In genomic region chr11:10926801-10927200, GRCh38 we compare ENCODE assay signal across 16 cellular contexts.
DNase-seq lines count a peak whose midpoint lies in the region; ATAC-seq, FAIRE-seq and TF ChIP-seq lines count a peak whose summit lies in the region.
"Had no signal": no experiment of that assay in that cellular context is flagged by ENCODE, and none has a peak within 500 bp of the region (broad histone marks: within the 10 kb centered on the region; RNA-seq: fewer than 3 reads in every experiment).

No MANE protein-coding gene starts in this region.

- TF ChIP-seq CTCF in astrocyte (IDR thresholded peaks at IDR 0.05; ENCODE audit: insufficient read depth, low read depth, low read length) = no peak
- no peak for TF ChIP-seq CTCF in GM13976 (IDR thresholded peaks at IDR 0.05; ENCODE audit: borderline replicate concordance, control extremely low read depth, extremely low read depth, insufficient read depth, missing control alignments)
- no peak for TF ChIP-seq CTCF in ovary (IDR thresholded peaks at IDR 0.05)

- H3K27me3 Mint-ChIP-seq in activated T-cell treated with anti-CD3 and anti-CD28 coated beads, Interleukin-2, amount 50 U/mL, for 72 hours (ENCODE audit: low read depth) = peaks cover 35% of the 10 kb centered on the region
- H3K27me3 Mint-ChIP-seq in astrocyte (ENCODE audit: low read depth, unreplicated experiment) = peaks cover 6% of the 10 kb centered on the region

- H3K9me3 ChIP-seq in astrocyte (ENCODE audit: insufficient read depth, low read depth, low read length) (no peaks in the 10 kb centered on the region), ovary (no peaks in the 10 kb centered on the region)

- no peaks in the 10 kb centered on the region for H3K36me3 ChIP-seq in astrocyte (ENCODE audit: insufficient read depth, low read length)
- no peaks in the 10 kb centered on the region for H3K36me3 ChIP-seq in ovary

- peak; percentile 61 to 71 for ATAC-seq in activated T-cell treated with anti-CD3 and anti-CD28 coated beads, Interleukin-2, amount 50 U/mL, for 72 hours (replicated peaks in 1 of 2)
- ATAC-seq in GM19463 (IDR thresholded peaks at IDR 0.05; ENCODE audit: unreplicated experiment) = no peak
- ATAC-seq: GM12878 had no signal

- in situ Hi-C loops in GM13976 (cut with MboI; ENCODE audit: low sequenced_read_pairs, unreplicated experiment) = loop anchor here (25.0 kb wide), 1 partner anchor 860 kb away; no protein-coding TSS in a partner anchor

- no peak overlapping the region for H2AFZ ChIP-seq in astrocyte (ENCODE audit: low read depth, low read length)

- no peak for FAIRE-seq in astrocyte (lab: Jason Lieb, UNC)
- FAIRE-seq: GM12878, islet of Langerhans had no signal

- no peak overlapping the region for H3K27ac ChIP-seq in astrocyte (ENCODE audit: low read depth, low read length)
- no peak overlapping the region for H3K27ac ChIP-seq in ovary

- H3K36me3 Mint-ChIP-seq in activated T-cell treated with anti-CD3 and anti-CD28 coated beads, Interleukin-2, amount 50 U/mL, for 72 hours (ENCODE audit: insufficient read depth in 2 of 2) = peaks cover 0 to 1% of the 10 kb centered on the region in 2 donors
- no peaks in the 10 kb centered on the region for H3K36me3 Mint-ChIP-seq in astrocyte (ENCODE audit: low read depth, unreplicated experiment)

- intact Hi-C loops in ovary (cut with DNase I) = loop anchor here in 1 of 4 donors (10.0 kb wide), 1 partner anchor 82 kb away; no protein-coding TSS in a partner anchor

- H3K9ac ChIP-seq in astrocyte (ENCODE audit: low read length) = no peak overlapping the region

- peak overlapping the region; percentile 12 for H3K4me2 ChIP-seq in astrocyte (ENCODE audit: low read length)

- H3K9me3 Mint-ChIP-seq in activated T-cell treated with anti-CD3 and anti-CD28 coated beads, Interleukin-2, amount 50 U/mL, for 72 hours = no peaks in the 10 kb centered on the region
- H3K9me3 Mint-ChIP-seq in astrocyte (ENCODE audit: unreplicated experiment) = no peaks in the 10 kb centered on the region
- H3K9me3 Mint-ChIP-seq: stimulated activated naive CD8-positive, alpha-beta T cell treated with anti-CD3 and anti-CD28 coated beads, Interleukin-15, Interleukin-2, amounts not matched to agents 100 ng/mL and 50 ng/mL, for 24 hours had no signal

- H4K20me1 ChIP-seq in astrocyte (ENCODE audit: insufficient read depth, low read length) = no peaks in the 10 kb centered on the region

- H3K4me1 ChIP-seq in astrocyte (ENCODE audit: insufficient read depth, low read length) = peaks cover 12% of the 10 kb centered on the region
- no peaks in the 10 kb centered on the region for H3K4me1 ChIP-seq in ovary (ENCODE audit: insufficient read depth)

- no peak overlapping the region for H3K4me3 ChIP-seq in astrocyte (ENCODE audit: insufficient read depth, low read depth, low read length)
- no peak overlapping the region for H3K4me3 ChIP-seq in ovary
- H3K4me3 ChIP-seq: GM12878 had no signal

- H3K27me3 ChIP-seq in astrocyte (ENCODE audit: insufficient read depth, low read length) (no peaks in the 10 kb centered on the region), ovary (no peaks in the 10 kb centered on the region)

- no peak overlapping the region for H3K4me3 Mint-ChIP-seq in activated T-cell treated with anti-CD3 and anti-CD28 coated beads, Interleukin-2, amount 50 U/mL, for 72 hours
- H3K4me3 Mint-ChIP-seq in astrocyte (ENCODE audit: unreplicated experiment) = no peak overlapping the region
- H3K4me3 Mint-ChIP-seq: stimulated activated naive CD8-positive, alpha-beta T cell treated with anti-CD3 and anti-CD28 coated beads, Interleukin-15, Interleukin-2, amounts not matched to agents 100 ng/mL and 50 ng/mL, for 24 hours had no signal

- TF ChIP-seq POLR2A in ovary (IDR thresholded peaks at IDR 0.05) = no peak

- no peak for TF ChIP-seq EP300 in ovary (IDR thresholded peaks at IDR 0.05)

- H3K27ac Mint-ChIP-seq in activated T-cell treated with anti-CD3 and anti-CD28 coated beads, Interleukin-2, amount 50 U/mL, for 72 hours = peak overlapping the region; percentile 6
- no peak overlapping the region for H3K27ac Mint-ChIP-seq in astrocyte (ENCODE audit: unreplicated experiment)
- H3K27ac Mint-ChIP-seq: stimulated activated naive CD8-positive, alpha-beta T cell treated with anti-CD3 and anti-CD28 coated beads, Interleukin-15, Interleukin-2, amounts not matched to agents 100 ng/mL and 50 ng/mL, for 24 hours had no signal

- no peaks in the 10 kb centered on the region for H3K79me2 ChIP-seq in astrocyte (ENCODE audit: insufficient read depth, low read length)

- peak in 1 of 2 donors; percentile 18 for DNase-seq in activated T-cell treated with anti-CD3 and anti-CD28 coated beads, Interleukin-2, amount 50 U/mL, for 72 hours
- DNase-seq in activated T-cell treated with anti-CD3 and anti-CD28 coated beads, Interleukin-2, amount 50 U/mL, for 48 hours = no peak
- no peak for DNase-seq in astrocyte (ENCODE audit: low read depth)
- peak; percentile 82 for DNase-seq in kidney tubule cell (ENCODE audit: low spot score)
- no peak for DNase-seq in OCI-M2 (lab: John Stamatoyannopoulos, UW; ENCODE audit: unreplicated experiment)
- DNase-seq in GM13976 (ENCODE audit: low spot score) = no peak
- no peak for DNase-seq in ovary
- DNase-seq: activated CD4-positive, alpha-beta T cell treated with anti-CD3 and anti-CD28 coated beads for 4 hours; head of caudate nucleus; MM.1S; NCI-H2081; T-helper 2 cell had no signal

- H3K4me1 Mint-ChIP-seq in activated T-cell treated with anti-CD3 and anti-CD28 coated beads, Interleukin-2, amount 50 U/mL, for 72 hours (ENCODE audit: low read depth) = peaks cover 17% of the 10 kb centered on the region
- H3K4me1 Mint-ChIP-seq in astrocyte (ENCODE audit: low read depth, unreplicated experiment) = peaks cover 11% of the 10 kb centered on the region
